ENCODE assay signal across 1 cellular context in the genomic region with DNA sequence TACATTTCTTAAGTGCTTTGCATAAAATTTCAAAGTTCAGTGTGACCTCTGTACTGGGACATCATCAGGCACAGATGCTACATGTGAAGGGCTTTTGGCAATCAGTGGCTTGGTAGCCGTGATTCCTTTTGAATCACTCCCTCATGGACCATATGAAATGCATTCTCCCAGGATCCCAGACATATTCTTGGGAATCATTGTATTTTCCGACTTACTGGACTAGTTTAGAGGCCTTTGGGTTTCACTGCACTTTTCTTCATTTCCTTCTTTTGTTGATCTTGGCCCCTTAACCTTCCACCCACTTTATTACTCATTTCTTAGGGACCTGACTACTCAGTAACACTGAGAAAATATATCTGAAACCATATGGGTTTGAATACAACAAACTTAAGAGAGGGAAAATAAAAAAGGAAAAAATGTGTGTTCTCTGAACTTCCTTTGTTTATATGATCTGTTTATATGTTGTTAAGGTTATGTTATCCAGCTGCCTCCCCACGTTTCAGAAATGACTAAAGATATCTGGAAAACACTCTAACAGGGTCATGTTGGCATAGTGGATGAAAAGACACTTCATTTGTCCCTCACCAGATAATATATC.
A peak's percentile ranks its signal among the peaks of the same experiment; 100 is the strongest.
TF ChIP-seq lines count a peak whose summit lies in the region.

No MANE protein-coding gene starts in this region.

TF ChIP-seq in endothelial cell of umbilical vein, 7 proteins besides CTCF, POLR2A, EP300 and RAD21:
- TF ChIP-seq FOS (IDR thresholded peaks at IDR 0.05; ENCODE audit: borderline replicate concordance, insufficient read depth, low read length) (peak; percentile 59), JUN (IDR thresholded peaks at IDR 0.05; ENCODE audit: borderline replicate concordance, insufficient read depth, insufficient read length, low read depth) (peak; percentile 45), POLR2AphosphoS5 (IDR thresholded peaks at IDR 0.05; ENCODE audit: insufficient read depth, low read depth, low read length) (no peak)
TF ChIP-seq in endothelial cell of umbilical vein: peak in this region for 2.
